In the genomic region with DNA sequence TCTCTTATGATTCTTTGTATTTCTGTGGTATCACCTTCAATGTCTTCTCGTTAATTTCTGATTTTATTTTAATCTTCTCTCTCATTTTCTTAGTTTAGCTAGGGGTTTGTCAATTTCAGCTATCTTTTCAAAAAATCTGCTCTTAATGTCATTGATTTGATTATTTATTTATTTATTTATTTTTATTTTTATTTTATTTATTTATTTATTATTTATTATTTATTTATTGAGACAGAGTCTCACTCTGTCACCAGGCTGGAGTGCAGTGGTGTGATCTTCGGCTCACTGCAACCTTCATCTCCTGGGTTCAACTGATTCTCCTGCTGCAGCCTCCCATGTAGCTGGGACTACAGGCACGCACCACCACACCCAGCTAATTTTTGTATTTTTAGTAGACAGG, we compare ENCODE assay signal across 29 cellular contexts.
"Had no signal": no experiment of that assay in that cellular context is flagged by ENCODE, and none has a peak within 500 bp of the region (broad histone marks: within the 10 kb centered on the region; RNA-seq: fewer than 3 reads in every experiment).

No MANE protein-coding gene starts in this region.

- H3K27me3 ChIP-seq: stomach, suprapubic skin, testis, thyroid gland, tibial artery, tibial nerve, transverse colon, upper lobe of left lung, upper lobe of right lung, uterus, vagina had no signal

- ATAC-seq: stimulated activated effector memory CD8-positive, alpha-beta T cell treated with anti-CD3 and anti-CD28 coated beads, Interleukin-12 subunit alpha, Interleukin-12 subunit beta, amount 100 ng/mL, for 72 hours; stimulated activated memory B cell treated with anti-CD40 and anti-IgM and Interleukin-4, amounts not matched to agents 10 μg/mL and 1 μg/mL and 100 μg/mL, for 72 hours; stimulated activated naive B cell treated with anti-CD40 and anti-IgM and Interleukin-4, amounts not matched to agents 10 μg/mL and 1 μg/mL and 100 μg/mL, for 72 hours; stimulated activated naive CD8-positive, alpha-beta T cell treated with anti-CD3 and anti-CD28 coated beads, Interleukin-15, amount 100 ng/mL, for 72 hours; stimulated activated naive CD8-positive, alpha-beta T cell treated with anti-CD3 and anti-CD28 coated beads, Interleukin-15, Interleukin-2, amounts not matched to agents 100 U/mL and 50 U/mL, for 24 hours; upper lobe of right lung had no signal

- H3K9me3 ChIP-seq: stomach, suprapubic skin, testis, thoracic aorta, thyroid gland, tibial artery, tibial nerve, transverse colon, upper lobe of left lung, upper lobe of right lung, uterus, vagina had no signal

- H3K27me3 Mint-ChIP-seq: stimulated activated memory B cell treated with anti-CD40 and anti-IgM and Interleukin-4, amounts not matched to agents 10 μg/mL and 1 μg/mL and 100 μg/mL, for 72 hours; stimulated activated naive B cell treated with anti-CD40 and anti-IgM and Interleukin-4, amounts not matched to agents 10 μg/mL and 1 μg/mL and 100 μg/mL, for 72 hours; stimulated activated naive CD8-positive, alpha-beta T cell treated with anti-CD3 and anti-CD28 coated beads, Interleukin-15, amount 100 ng/mL, for 72 hours; stimulated activated naive CD8-positive, alpha-beta T cell treated with anti-CD3 and anti-CD28 coated beads, Interleukin-15, Interleukin-2, amounts not matched to agents 100 ng/mL and 50 ng/mL, for 24 hours; type B pancreatic cell had no signal

- H3K36me3 Mint-ChIP-seq: stimulated activated effector memory CD8-positive, alpha-beta T cell treated with anti-CD3 and anti-CD28 coated beads, Interleukin-12 subunit alpha, Interleukin-12 subunit beta, amount 100 ng/mL, for 72 hours had no signal

- FAIRE-seq: urothelium cell line had no signal

- DNase-seq: stimulated activated CD4-positive, alpha-beta T cell treated with anti-CD3 and anti-CD28 coated beads, Interleukin-2, amount 100 ng/mL, for 48 hours; stimulated activated CD4-positive, alpha-beta T cell treated with anti-CD3 and anti-CD28 coated beads, Interleukin-4, amount 100 ng/mL, for 1 hour; stimulated activated CD4-positive, alpha-beta T cell treated with anti-CD3 and anti-CD28 coated beads, Interleukin-4, amount 100 ng/mL, for 24 hours; stimulated activated CD4-positive, alpha-beta T cell treated with anti-CD3 and anti-CD28 coated beads, Interleukin-4, amount 100 ng/mL, for 4 hours; stimulated activated CD8-positive, alpha-beta memory T cell treated with anti-CD3 and anti-CD28 coated beads, Interleukin-4, amount 100 ng/mL, for 48 hours; stimulated activated naive B cell treated with anti-CD40 and anti-IgM and Interleukin-4, amounts not matched to agents 10 μg/mL and 1 μg/mL and 100 μg/mL, for 72 hours; stimulated activated naive CD4-positive, alpha-beta T cell; stimulated activated naive CD4-positive, alpha-beta T cell treated with Interleukin-2 at 50 U/mL for 16 hours; stimulated activated naive CD8-positive, alpha-beta T cell treated with anti-CD3 and anti-CD28 coated beads, Interleukin-15, amount 100 ng/mL, for 72 hours; stimulated activated naive CD8-positive, alpha-beta T cell treated with anti-CD3 and anti-CD28 coated beads, Interleukin-15, Interleukin-2, amounts not matched to agents 100 U/mL and 50 U/mL, for 24 hours; stomach; substantia nigra; testis; thyroid gland; tibial artery; transverse colon; trophoblast cell; upper lobe of left lung; upper lobe of right lung; uterus had no signal

- H3K27ac ChIP-seq: stomach, suprapubic skin, testis, thoracic aorta, thyroid gland, tibial artery, tibial nerve, transverse colon, upper lobe of left lung, upper lobe of right lung, uterus, vagina had no signal

- H3K4me3 ChIP-seq: stomach, suprapubic skin, testis, thoracic aorta, thyroid gland, tibial artery, tibial nerve, transverse colon, upper lobe of left lung, upper lobe of right lung, uterus, vagina had no signal

- H3K4me1 ChIP-seq: stomach, suprapubic skin, testis, thyroid gland, tibial artery, tibial nerve, upper lobe of left lung, upper lobe of right lung, uterus, vagina had no signal

- H3K27ac Mint-ChIP-seq: stimulated activated effector memory CD8-positive, alpha-beta T cell treated with anti-CD3 and anti-CD28 coated beads, Interleukin-12 subunit alpha, Interleukin-12 subunit beta, amount 100 ng/mL, for 72 hours; stimulated activated memory B cell treated with anti-CD40 and anti-IgM and Interleukin-4, amounts not matched to agents 10 μg/mL and 1 μg/mL and 100 μg/mL, for 72 hours; stimulated activated naive B cell treated with anti-CD40 and anti-IgM and Interleukin-4, amounts not matched to agents 10 μg/mL and 1 μg/mL and 100 μg/mL, for 72 hours; stimulated activated naive CD8-positive, alpha-beta T cell treated with anti-CD3 and anti-CD28 coated beads, Interleukin-15, amount 100 ng/mL, for 72 hours; stimulated activated naive CD8-positive, alpha-beta T cell treated with anti-CD3 and anti-CD28 coated beads, Interleukin-15, Interleukin-2, amounts not matched to agents 100 ng/mL and 50 ng/mL, for 24 hours; type B pancreatic cell had no signal

- H3K4me3 Mint-ChIP-seq: stimulated activated effector memory CD8-positive, alpha-beta T cell treated with anti-CD3 and anti-CD28 coated beads, Interleukin-12 subunit alpha, Interleukin-12 subunit beta, amount 100 ng/mL, for 72 hours; stimulated activated memory B cell treated with anti-CD40 and anti-IgM and Interleukin-4, amounts not matched to agents 10 μg/mL and 1 μg/mL and 100 μg/mL, for 72 hours; stimulated activated naive B cell treated with anti-CD40 and anti-IgM and Interleukin-4, amounts not matched to agents 10 μg/mL and 1 μg/mL and 100 μg/mL, for 72 hours; stimulated activated naive CD8-positive, alpha-beta T cell treated with anti-CD3 and anti-CD28 coated beads, Interleukin-15, amount 100 ng/mL, for 72 hours; stimulated activated naive CD8-positive, alpha-beta T cell treated with anti-CD3 and anti-CD28 coated beads, Interleukin-15, Interleukin-2, amounts not matched to agents 100 ng/mL and 50 ng/mL, for 24 hours; type B pancreatic cell had no signal

- H3K36me3 ChIP-seq: stomach, suprapubic skin, thoracic aorta, thyroid gland, tibial artery, tibial nerve, transverse colon, upper lobe of left lung, upper lobe of right lung, uterus, vagina had no signal
